ENCODE assay signal across 8 cellular contexts in genomic region chr9:134443169-134444039, GRCh38.
DNase-seq lines count a peak whose midpoint lies in the region; ATAC-seq lines count a peak whose summit lies in the region.

No MANE protein-coding gene starts in this region.

- ATAC-seq in HG03159 (IDR thresholded peaks at IDR 0.05; ENCODE audit: unreplicated experiment) (peak; percentile 84), left lobe of liver (peak; percentile 72)

- DNase-seq in NCI-H510A treated with DMSO at 0.1 percent for 48 hours (lab: John Stamatoyannopoulos, UW) (peak; percentile 67), NCI-H510A (lab: John Stamatoyannopoulos, UW) (no peak), NCI-H446 treated with DMSO at 0.1 percent for 48 hours (lab: John Stamatoyannopoulos, UW) (peak; percentile 25), cerebellum (ENCODE audit: low spot score) (peak; percentile 91), left lobe of liver (ENCODE audit: low spot score) (peak; percentile 87)
- peak; percentile 93 for DNase-seq in activated CD4-positive, alpha-beta T cell treated with anti-CD3 and anti-CD28 coated beads for 48 hours
- DNase-seq in stimulated activated CD4-positive, alpha-beta T cell treated with anti-CD3 and anti-CD28 coated beads, Interleukin-2, amount 100 ng/mL, for 4 hours (ENCODE audit: low read depth), result peak; percentile 86
